In genomic region chr4:576991-577498, GRCh38 we compare ENCODE assay signal across 9 cellular contexts. TPM values are rescaled to one million over a fixed set of nuclear protein-coding genes. Genes with fewer than 3 reads are reported as not detected.
DNase-seq lines count a peak whose midpoint lies in the region; ATAC-seq, FAIRE-seq and TF ChIP-seq lines count a peak whose summit lies in the region.
"Had no signal": no experiment of that assay in that cellular context is flagged by ENCODE, and none has a peak within 500 bp of the region (broad histone marks: within the 10 kb centered on the region; RNA-seq: fewer than 3 reads in every experiment).

No MANE protein-coding gene starts in this region.

- H3K27me3 Mint-ChIP-seq in activated T-cell treated with anti-CD3 and anti-CD28 coated beads, Interleukin-2, amount 50 U/mL, for 72 hours (ENCODE audit: low read depth) = peaks cover 70% of the 10 kb centered on the region

- peaks cover 7% of the 10 kb centered on the region for H4K20me1 ChIP-seq in keratinocyte (ENCODE audit: control insufficient read depth, extremely low read depth, insufficient read depth, low read length)

- no peak for DNase-seq in activated T-cell treated with anti-CD3 and anti-CD28 coated beads, Interleukin-2, amount 50 U/mL, for 72 hours
- DNase-seq in keratinocyte (ENCODE audit: low read depth, low spot score) (no peak), A172 (ENCODE audit: low spot score) (no peak)

- peak overlapping the region; percentile 64 for H3K4me2 ChIP-seq in keratinocyte (ENCODE audit: control insufficient read depth, extremely low read depth, insufficient read depth, low read depth, low read length)

- H3K27ac ChIP-seq in ACC112 (ENCODE audit: low read depth, low read length) = no peak overlapping the region
- H3K27ac ChIP-seq in keratinocyte (ENCODE audit: control insufficient read depth, insufficient read depth, low read length) = no peak overlapping the region
- H3K27ac ChIP-seq: HL-60 had no signal

- H3K4me1 Mint-ChIP-seq in activated T-cell treated with anti-CD3 and anti-CD28 coated beads, Interleukin-2, amount 50 U/mL, for 72 hours (ENCODE audit: low read depth) = peaks cover 19% of the 10 kb centered on the region

- H3K79me2 ChIP-seq in ACC112 (ENCODE audit: control insufficient read depth, insufficient read depth, low read length, unreplicated experiment) = no peaks in the 10 kb centered on the region
- no peaks in the 10 kb centered on the region for H3K79me2 ChIP-seq in keratinocyte (ENCODE audit: control insufficient read depth, insufficient read depth, low read length)

- H3K36me3 ChIP-seq in ACC112 (ENCODE audit: insufficient read depth, low read length) (no peaks in the 10 kb centered on the region), ES-I3 (ENCODE audit: insufficient read depth, low read length) (no peaks in the 10 kb centered on the region), keratinocyte (ENCODE audit: control insufficient read depth in 2 of 2, extremely low read depth in 1 of 2, insufficient read depth in 2 of 2, low read length in 2 of 2) (no peaks in the 10 kb centered on the region)

- ATAC-seq in activated T-cell treated with anti-CD3 and anti-CD28 coated beads, Interleukin-2, amount 50 U/mL, for 72 hours (replicated peaks in 1 of 2) = peak in 1 of 2 donors; percentile 19
- ATAC-seq in HG02884 (IDR thresholded peaks at IDR 0.05; ENCODE audit: unreplicated experiment) = no peak
- ATAC-seq in GM21526 (IDR thresholded peaks at IDR 0.05; ENCODE audit: low FRiP score, unreplicated experiment) = no peak
- no peak for ATAC-seq in GM18867 (IDR thresholded peaks at IDR 0.05; ENCODE audit: unreplicated experiment)

- H3K9ac ChIP-seq in ES-I3 (ENCODE audit: low read depth, low read length) = peak overlapping the region; percentile 51
- no peak overlapping the region for H3K9ac ChIP-seq in keratinocyte (ENCODE audit: control insufficient read depth, extremely low read depth, insufficient read depth, low read length)

- no peaks in the 10 kb centered on the region for H3K9me1 ChIP-seq in keratinocyte (ENCODE audit: control insufficient read depth, extremely low read depth, insufficient read depth, low read length)

- no peaks in the 10 kb centered on the region for H3K9me3 ChIP-seq in ES-I3 (ENCODE audit: control insufficient read depth, insufficient read depth, low read length)
- no peaks in the 10 kb centered on the region for H3K9me3 ChIP-seq in keratinocyte (ENCODE audit: control insufficient read depth, low read depth, low read length)

- peaks cover 85% of the 10 kb centered on the region for H3K27me3 ChIP-seq in ACC112 (ENCODE audit: insufficient read depth, low read length)
- peaks cover 69% of the 10 kb centered on the region for H3K27me3 ChIP-seq in keratinocyte (ENCODE audit: control insufficient read depth, extremely low read depth, insufficient read depth, low read length)

- H2AFZ ChIP-seq in ACC112 (ENCODE audit: low read length, unreplicated experiment) = no peak overlapping the region
- no peak overlapping the region for H2AFZ ChIP-seq in keratinocyte (ENCODE audit: control insufficient read depth, low read length)

- dilution Hi-C loops in keratinocyte (cut with MboI; ENCODE audit: extremely low pct_ligation_motif_present, low sequenced_read_pairs) = no loop called here

- peaks cover 0 to 4% of the 10 kb centered on the region in 2 donors for H3K36me3 Mint-ChIP-seq in activated T-cell treated with anti-CD3 and anti-CD28 coated beads, Interleukin-2, amount 50 U/mL, for 72 hours (ENCODE audit: insufficient read depth in 2 of 2)

- H3K4me3 ChIP-seq in ACC112 (ENCODE audit: low read depth, low read length) (peak overlapping the region; percentile 21; the same call in 1 of the 2 replicates), keratinocyte (ENCODE audit: control insufficient read depth in 2 of 3, extremely low read depth in 1 of 3, insufficient read depth in 2 of 3, low read depth in 1 of 3, low read length in 3 of 3) (peak overlapping the region in 2 of 3 experiments; percentile 3 to 43)

- no peaks in the 10 kb centered on the region for H3K9me3 Mint-ChIP-seq in activated T-cell treated with anti-CD3 and anti-CD28 coated beads, Interleukin-2, amount 50 U/mL, for 72 hours

- peak overlapping the region; percentile 73 to 80 for H3K4me3 Mint-ChIP-seq in activated T-cell treated with anti-CD3 and anti-CD28 coated beads, Interleukin-2, amount 50 U/mL, for 72 hours

- H3K4me1 ChIP-seq in ACC112 (ENCODE audit: control insufficient read depth, insufficient read depth, low read length, unreplicated experiment) = peaks cover 3% of the 10 kb centered on the region
- H3K4me1 ChIP-seq in ES-I3 (ENCODE audit: insufficient read depth, low read length) = no peaks in the 10 kb centered on the region; the same call in 1 of the 2 replicates
- peaks cover 10% of the 10 kb centered on the region for H3K4me1 ChIP-seq in keratinocyte (ENCODE audit: control insufficient read depth, extremely low read depth, insufficient read depth, low read length)

- no peak for TF ChIP-seq CTCF in keratinocyte (optimal IDR thresholded peaks at IDR 0.05 in 1 of 3, IDR thresholded peaks at IDR 0.05 in 1 of 3, conservative IDR thresholded peaks at IDR 0.05 in 1 of 3; ENCODE audit: extremely low read depth in 1 of 3, insufficient read depth in 2 of 3, low read length in 3 of 3)

- FAIRE-seq in keratinocyte (lab: Jason Lieb, UNC) = no peak

- H3K27ac Mint-ChIP-seq in activated T-cell treated with anti-CD3 and anti-CD28 coated beads, Interleukin-2, amount 50 U/mL, for 72 hours = peak overlapping the region; percentile 15

RNA-seq across cellular contexts. Expression of gene TMEM271, which starts 0.9 kb away (rescaled TPM):
- not detected for total RNA-seq in activated T-cell treated with anti-CD3 and anti-CD28 coated beads, Interleukin-2, amount 50 U/mL, for 72 hours
- polyA plus RNA-seq in keratinocyte = not detected in 3 replicates
- not detected for polyA plus RNA-seq in keratinocyte (2011; ENCODE audit: low read depth)
- polyA plus RNA-seq in keratinocyte (2011; cell fraction: cytosol; rRNA removed) = not detected in 2 replicates
- not detected in 2 replicates for polyA plus RNA-seq in keratinocyte (2011; cell fraction: nucleus; rRNA removed)
- polyA plus RNA-seq in keratinocyte (2012; ENCODE audit: low replicate concordance) = not detected in 2 replicates
- not detected in 3 replicates for polyA minus RNA-seq in keratinocyte
- not detected for polyA minus RNA-seq in keratinocyte (2011; cell fraction: cytosol; rRNA and poly(A)+ RNA removed)
- not detected in 2 replicates for polyA minus RNA-seq in keratinocyte (2011; cell fraction: nucleus; rRNA and poly(A)+ RNA removed)
- not detected in 2 replicates for total RNA-seq in A172 (2014; rRNA removed; shearing (Covaris generic))

RNA-seq across cellular contexts. Expression of gene PDE6B, which starts 48.3 kb away (rescaled TPM):
- 10 to 100 TPM; 14.0 to 18.9 TPM for total RNA-seq in activated T-cell treated with anti-CD3 and anti-CD28 coated beads, Interleukin-2, amount 50 U/mL, for 72 hours
- 0.08 to 0.09 TPM in 2 of 3 replicates, not detected in the other for polyA plus RNA-seq in keratinocyte
- polyA plus RNA-seq in keratinocyte (2011; ENCODE audit: low read depth) = not detected
- 0.09 and 0.17 TPM in 2 replicates for polyA plus RNA-seq in keratinocyte (2011; cell fraction: cytosol; rRNA removed)
- polyA plus RNA-seq in keratinocyte (2011; cell fraction: nucleus; rRNA removed) = 0.04 TPM in 1 of 2 replicates, not detected in the other
- not detected in 2 replicates for polyA plus RNA-seq in keratinocyte (2012; ENCODE audit: low replicate concordance)
- polyA minus RNA-seq in keratinocyte = not detected in 3 replicates
- polyA minus RNA-seq in keratinocyte (2011; cell fraction: cytosol; rRNA and poly(A)+ RNA removed) = not detected
- not detected in 2 replicates for polyA minus RNA-seq in keratinocyte (2011; cell fraction: nucleus; rRNA and poly(A)+ RNA removed)
- total RNA-seq in A172 (2014; rRNA removed; shearing (Covaris generic)) = not detected in 2 replicates

Comparison
In these comparisons a context has a peak if more than half of its experiments do, and no peak if none do; other contexts are left out.
1. RNA of gene PDE6B, which starts 48.3 kb away (total RNA-seq): 14.0 to 18.9 TPM in activated T-cell treated with anti-CD3 and anti-CD28 coated beads, Interleukin-2, amount 50 U/mL, for 72 hours; not detected in A172; every median in the first group is over 10 times any median in the second.